In genomic region chr7:48832303-48832845, GRCh38 we compare ENCODE assay signal across 19 cellular contexts.
A peak's percentile ranks its signal among the peaks of the same experiment; 100 is the strongest.
DNase-seq lines count a peak whose midpoint lies in the region; ATAC-seq and TF ChIP-seq lines count a peak whose summit lies in the region.
"Had no signal": no experiment of that assay in that cellular context is flagged by ENCODE, and none has a peak within 500 bp of the region (broad histone marks: within the 10 kb centered on the region; RNA-seq: fewer than 3 reads in every experiment).

No MANE protein-coding gene starts in this region.

- H3K4me1 ChIP-seq in GM23248 (ENCODE audit: insufficient read depth): no peaks in the 10 kb centered on the region
- H3K4me1 ChIP-seq: BE2C had no signal

- WGBS in GM23248 (ENCODE audit: low coverage in 1 of 2, low lambda C conversion rate in 2 of 2, missing lambda C conversion rate in 2 of 2), 2 experiments: 9 to 11% methylated on average over 4 of the region's 4 CpGs

- no peaks in the 10 kb centered on the region for H3K9me2 ChIP-seq in GM23248 (ENCODE audit: insufficient read depth)

- H3F3A ChIP-seq in GM23248 (ENCODE audit: insufficient read depth): no peaks in the 10 kb centered on the region

- no peak overlapping the region for H3K9ac ChIP-seq in GM23248

- TF ChIP-seq CTCF in dorsolateral prefrontal cortex (IDR thresholded peaks at IDR 0.05 in 54 of 56, conservative IDR thresholded peaks at IDR 0.05 in 2 of 56; ENCODE audit: low read depth in 1 of 56, partially characterized antibody in 56 of 56): no peak

- no peaks in the 10 kb centered on the region for H3K79me2 ChIP-seq in GM23248 (ENCODE audit: insufficient read depth)

- no peak overlapping the region for H2AFZ ChIP-seq in GM23248

- in situ Hi-C loops in GM23248 (cut with MboI): no loop called here

- H3K4me2 ChIP-seq in GM23248 (ENCODE audit: unreplicated experiment): no peak overlapping the region

- intact Hi-C loops in dorsolateral prefrontal cortex (cut with DNase I): loop anchor here in 1 of 2 donors (10.0 kb wide), 1 partner anchor 148 kb away; no protein-coding TSS in a partner anchor

- no peaks in the 10 kb centered on the region for H4K20me1 ChIP-seq in GM23248 (ENCODE audit: insufficient read depth)

- DNase-seq in DMS79 treated with DMSO at 0.1 percent for 48 hours (lab: John Stamatoyannopoulos, UW): peak; percentile 11
- no peak for DNase-seq in DMS79 (lab: John Stamatoyannopoulos, UW)
- peak in 6 of 10 donors; percentile 6 to 67 (median 44) for DNase-seq in dorsolateral prefrontal cortex
- peak in 29 of 56 donors; percentile 2 to 66 (median 17) for DNase-seq in nucleus accumbens (lab: John Stamatoyannopoulos, UW)
- no peak for DNase-seq in GM23248
- DNase-seq in dermis blood vessel endothelial cell: no peak
- DNase-seq: BE2C; CD4-positive, alpha-beta memory T cell; GOT3; KG1; NCI-H1048; NCI-H1436 treated with DMSO at 0.1 percent for 48 hours; NCI-H2107; NCI-H345; NCI-H69 had no signal

- peak overlapping the region in 1 of 59 donors; percentile 7 for H3K4me3 ChIP-seq in dorsolateral prefrontal cortex
- no peak overlapping the region for H3K4me3 ChIP-seq in GM23248

- no peak for ATAC-seq in HG02798 (IDR thresholded peaks at IDR 0.05; ENCODE audit: poor library complexity, unreplicated experiment)
- no peak for ATAC-seq in GM21526 (IDR thresholded peaks at IDR 0.05; ENCODE audit: low FRiP score, unreplicated experiment)
- ATAC-seq: HepG2 had no signal

- H3K9me3 ChIP-seq in GM23248 (ENCODE audit: low read depth): no peaks in the 10 kb centered on the region
- H3K9me3 ChIP-seq: BE2C had no signal

- H3K27ac ChIP-seq in dorsolateral prefrontal cortex: peak overlapping the region in 38 of 59 donors; percentile 13 to 77 (median 54)
- no peak overlapping the region for H3K27ac ChIP-seq in GM23248
- H3K27ac ChIP-seq: 22Rv1 had no signal

- H3K36me3 ChIP-seq in GM23248 (ENCODE audit: low read depth): no peaks in the 10 kb centered on the region
- H3K36me3 ChIP-seq: BE2C had no signal

- H3K27me3 ChIP-seq in dorsolateral prefrontal cortex (peaks cover 0 to 4% (median 0%) of the 10 kb centered on the region in 45 donors), GM23248 (replicated peaks; ENCODE audit: insufficient read depth) (no peaks in the 10 kb centered on the region)
- H3K27me3 ChIP-seq: BE2C had no signal

Comparison
In these comparisons a context has a peak if more than half of its experiments do, and no peak if none do; other contexts are left out.
1. DNase-seq: peak in DMS79 treated with DMSO at 0.1 percent for 48 hours (single experiment), dorsolateral prefrontal cortex (6 of 10) and nucleus accumbens (29 of 56); none in DMS79 (single experiment), GM23248 (single experiment) and dermis blood vessel endothelial cell (single experiment).